Comparison of ENCODE assay signal across 9 cellular contexts in genomic region chr11:119065369-119065768, GRCh38. TPM values are rescaled to one million over a fixed set of nuclear protein-coding genes. Genes with fewer than 3 reads are reported as not detected.
DNase-seq lines count a peak whose midpoint lies in the region; ATAC-seq and TF ChIP-seq lines count a peak whose summit lies in the region.
"Had no signal": no experiment of that assay in that cellular context is flagged by ENCODE, and none has a peak within 500 bp of the region (broad histone marks: within the 10 kb centered on the region; RNA-seq: fewer than 3 reads in every experiment).

No MANE protein-coding gene starts in this region.

- no peaks in the 10 kb centered on the region for H3K9me3 Mint-ChIP-seq in activated naive CD8-positive, alpha-beta T cell treated with anti-CD3 and anti-CD28 coated beads for 36 hours

- no peaks in the 10 kb centered on the region for H3K27me3 ChIP-seq in A673 (replicated peaks; ENCODE audit: insufficient read depth, low read depth, low read length, poor library complexity)

- no peak overlapping the region for H3K4me3 ChIP-seq in A673 (ENCODE audit: low read depth, low read length, poor library complexity, severe bottlenecking)
- H3K4me3 ChIP-seq: thoracic aorta had no signal

- H3K4me1 ChIP-seq in A673 (ENCODE audit: insufficient read depth, low read length, poor library complexity, severe bottlenecking): peaks cover 5% of the 10 kb centered on the region

- intact Hi-C loops in A673 (cut with micrococcal nuclease; ENCODE audit: unreplicated experiment): loop anchor here (5.0 kb wide), 1 partner anchor 37 kb away; the partner anchor contains the start of gene DPAGT1

- no peaks in the 10 kb centered on the region for H3K9me3 ChIP-seq in A673 (ENCODE audit: low read depth, low read length, poor library complexity, severe bottlenecking)
- H3K9me3 ChIP-seq: thoracic aorta had no signal

- peak; percentile 70 for DNase-seq in A673 (ENCODE audit: low spot score)
- DNase-seq in RPMI7951 (ENCODE audit: low read depth): peak; percentile 48
- peak; percentile 36 for DNase-seq in activated naive CD8-positive, alpha-beta T cell treated with anti-CD3 and anti-CD28 coated beads for 36 hours
- DNase-seq in myocyte (ENCODE audit: low read depth): peak; percentile 12
- no peak for DNase-seq in OCI-M2 (lab: John Stamatoyannopoulos, UW; ENCODE audit: unreplicated experiment)

- no peak overlapping the region for H3K4me3 Mint-ChIP-seq in activated naive CD8-positive, alpha-beta T cell treated with anti-CD3 and anti-CD28 coated beads for 36 hours

- H3K4me1 Mint-ChIP-seq in activated naive CD8-positive, alpha-beta T cell treated with anti-CD3 and anti-CD28 coated beads for 36 hours: peaks cover 24% of the 10 kb centered on the region

- BruUV-seq in A673 (replicated peaks; lab: Mats Ljungman, UMichigan): no TSS peak

- ATAC-seq in GM21367 (IDR thresholded peaks at IDR 0.05; ENCODE audit: unreplicated experiment): no peak
- ATAC-seq in activated CD4-positive, CD25-positive, alpha-beta regulatory T cell treated with anti-CD3 and anti-CD28 coated beads, Interleukin-2, amount 50 U/mL, for 24 hours: no peak

- H3K36me3 Mint-ChIP-seq in activated naive CD8-positive, alpha-beta T cell treated with anti-CD3 and anti-CD28 coated beads for 36 hours: peaks cover 3% of the 10 kb centered on the region

- CTCF ChIA-PET in A673 (lab: Charles Lee): interaction anchor here (0.6 to 1.1 kb wide), 6 partner anchors 9 to 896 kb away, joined by 3 to 7 read pairs (median 4); no protein-coding TSS in a partner anchor

- H3K27me3 Mint-ChIP-seq in activated naive CD8-positive, alpha-beta T cell treated with anti-CD3 and anti-CD28 coated beads for 36 hours: no peaks in the 10 kb centered on the region

- peaks cover 4% of the 10 kb centered on the region for H3K36me3 ChIP-seq in A673 (ENCODE audit: insufficient read depth, low read length, poor library complexity, severe bottlenecking)

- no peak overlapping the region for H3K27ac ChIP-seq in A673 (ENCODE audit: low read depth, low read length, poor library complexity, severe bottlenecking)
- H3K27ac ChIP-seq: thoracic aorta had no signal

- H3K27ac Mint-ChIP-seq in activated naive CD8-positive, alpha-beta T cell treated with anti-CD3 and anti-CD28 coated beads for 36 hours: no peak overlapping the region

- TF ChIP-seq CTCF in A673 (conservative IDR thresholded peaks at IDR 0.05; ENCODE audit: low read depth, low read length) (peak; percentile 69), GM12873 (IDR thresholded peaks at IDR 0.05; ENCODE audit: insufficient read depth, low read depth, low read length, missing control alignments) (peak; percentile 78)

- POLR2A ChIA-PET in A673 (lab: Charles Lee; ENCODE audit: low non-redundant PET): no interaction called here

RNA-seq across cellular contexts. Expression of gene VPS11, which starts 2.2 kb away (rescaled TPM):
- 26.7 and 32.4 TPM in 2 replicates for total RNA-seq in A673 (2021)
- 19.1 and 24.6 TPM in 2 replicates for total RNA-seq in RPMI7951 (2014; rRNA removed; shearing (Covaris generic))
- 10 to 100 TPM; 19.2 to 20.2 TPM for total RNA-seq in activated naive CD8-positive, alpha-beta T cell treated with anti-CD3 and anti-CD28 coated beads for 36 hours
- total RNA-seq in myocyte: 21.2 and 22.0 TPM in 2 replicates
- 43.4 TPM for polyA plus RNA-seq in myocyte (2012)

RNA-seq across cellular contexts. Expression of gene HYOU1, which starts 8.4 kb away (rescaled TPM):
- total RNA-seq in A673 (2021) (315 and 328 TPM in 2 replicates), myocyte (104 and 157 TPM in 2 replicates)
- total RNA-seq in RPMI7951 (2014; rRNA removed; shearing (Covaris generic)): 106 and 115 TPM in 2 replicates
- 100 to 1,000 TPM; 121 to 125 TPM for total RNA-seq in activated naive CD8-positive, alpha-beta T cell treated with anti-CD3 and anti-CD28 coated beads for 36 hours
- polyA plus RNA-seq in myocyte (2012): 159 TPM

RNA-seq across cellular contexts. Expression of gene HMBS, which starts 19.3 kb away (rescaled TPM):
- total RNA-seq in A673 (2021) (72.5 and 80.6 TPM in 2 replicates), myocyte (4.1 and 10.3 TPM in 2 replicates)
- 14.3 and 17.1 TPM in 2 replicates for total RNA-seq in RPMI7951 (2014; rRNA removed; shearing (Covaris generic))
- 10 to 100 TPM; 42.1 to 43.0 TPM for total RNA-seq in activated naive CD8-positive, alpha-beta T cell treated with anti-CD3 and anti-CD28 coated beads for 36 hours
- 31.7 TPM for polyA plus RNA-seq in myocyte (2012)

RNA-seq across cellular contexts. Expression of gene SLC37A4, which starts 34.7 kb away (rescaled TPM):
- total RNA-seq in A673 (2021) (49.3 and 54.6 TPM in 2 replicates), myocyte (19.0 and 19.3 TPM in 2 replicates)
- total RNA-seq in RPMI7951 (2014; rRNA removed; shearing (Covaris generic)): 18.6 and 19.7 TPM in 2 replicates
- total RNA-seq in activated naive CD8-positive, alpha-beta T cell treated with anti-CD3 and anti-CD28 coated beads for 36 hours: 10 to 100 TPM; 28.2 to 30.1 TPM
- 11.8 TPM for polyA plus RNA-seq in myocyte (2012)

RNA-seq across cellular contexts. Expression of gene DPAGT1, which starts 36.3 kb away (rescaled TPM):
- 102 and 115 TPM in 2 replicates for total RNA-seq in A673 (2021)
- total RNA-seq in RPMI7951 (2014; rRNA removed; shearing (Covaris generic)): 41.6 and 44.0 TPM in 2 replicates
- 10 to 100 TPM; 58.3 to 63.6 TPM for total RNA-seq in activated naive CD8-positive, alpha-beta T cell treated with anti-CD3 and anti-CD28 coated beads for 36 hours
- total RNA-seq in myocyte: 24.5 and 25.5 TPM in 2 replicates
- 45.1 TPM for polyA plus RNA-seq in myocyte (2012)
